16 cellular contexts compared by ENCODE assay signal in the genomic region with DNA sequence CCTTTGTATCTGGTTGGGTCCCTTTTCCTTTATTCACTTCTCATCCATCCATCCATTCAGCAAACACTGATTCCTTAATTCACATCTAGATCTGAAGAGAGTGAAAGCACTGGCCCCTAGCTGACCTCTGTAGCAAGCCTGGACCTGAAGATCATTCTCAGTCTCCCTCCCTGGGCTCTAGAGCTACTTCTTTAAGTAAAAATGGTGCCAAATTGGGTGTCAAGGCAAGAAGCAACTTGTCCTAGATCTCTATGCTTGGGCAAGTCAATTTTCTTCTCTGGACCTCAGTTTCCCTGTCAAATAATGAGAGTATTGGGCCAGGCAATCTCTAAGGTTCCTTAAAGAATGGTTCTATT. TPM values are rescaled to one million over a fixed set of nuclear protein-coding genes. Genes with fewer than 3 reads are reported as not detected.
A peak's percentile ranks its signal among the peaks of the same experiment; 100 is the strongest.
DNase-seq lines count a peak whose midpoint lies in the region; ATAC-seq and TF ChIP-seq lines count a peak whose summit lies in the region.
"Had no signal": no experiment of that assay in that cellular context is flagged by ENCODE, and none has a peak within 500 bp of the region (broad histone marks: within the 10 kb centered on the region; RNA-seq: fewer than 3 reads in every experiment).

No MANE protein-coding gene starts in this region.

- H3K4me3 ChIP-seq in lower lobe of right lung = no peak overlapping the region
- no peak overlapping the region for H3K4me3 ChIP-seq in thoracic aorta
- H3K4me3 ChIP-seq: HAP-1 had no signal

- DNase-seq in RWPE1 (ENCODE audit: low spot score) (no peak), lower lobe of right lung (no peak), thoracic aorta (ENCODE audit: low spot score) (no peak), SW 1271 (lab: John Stamatoyannopoulos, UW) (no peak), LoVo (ENCODE audit: low spot score) (no peak)
- DNase-seq: activated gamma-delta T cell treated with Interleukin-2 at 50 U/mL for 16 hours; head of caudate nucleus; KBM-7; left colon; OCI-M1; stimulated activated naive CD4-positive, alpha-beta T cell treated with Interleukin-2 at 50 U/mL for 16 hours had no signal

- H3K9me3 Mint-ChIP-seq in stimulated activated memory B cell treated with anti-CD40 and anti-IgM and Interleukin-4, amounts not matched to agents 10 μg/mL and 1 μg/mL and 100 μg/mL, for 72 hours = no peaks in the 10 kb centered on the region
- H3K9me3 Mint-ChIP-seq: neural crest cell had no signal

- no peak for TF ChIP-seq CTCF in RWPE1 (conservative IDR thresholded peaks at IDR 0.05; ENCODE audit: low read depth)
- no peak for TF ChIP-seq CTCF in lower lobe of right lung (IDR thresholded peaks at IDR 0.05)
- TF ChIP-seq CTCF in thoracic aorta (IDR thresholded peaks at IDR 0.05) = no peak

- no peaks in the 10 kb centered on the region for H3K36me3 Mint-ChIP-seq in stimulated activated memory B cell treated with anti-CD40 and anti-IgM and Interleukin-4, amounts not matched to agents 10 μg/mL and 1 μg/mL and 100 μg/mL, for 72 hours

- H3K27me3 ChIP-seq in lower lobe of right lung (ENCODE audit: low read depth) (no peaks in the 10 kb centered on the region), thoracic aorta (replicated peaks; ENCODE audit: insufficient read depth) (no peaks in the 10 kb centered on the region)

- H3K36me3 ChIP-seq in lower lobe of right lung (peaks cover 34% of the 10 kb centered on the region), thoracic aorta (peaks cover 10% of the 10 kb centered on the region)
- H3K36me3 ChIP-seq: HAP-1 had no signal

- no peak for ATAC-seq in lower lobe of right lung
- ATAC-seq in thoracic aorta (ENCODE audit: insufficient number of reproducible peaks, low FRiP score, low read depth) = no peak
- no peak for ATAC-seq in HG03095 (IDR thresholded peaks at IDR 0.05; ENCODE audit: unreplicated experiment)
- ATAC-seq in stimulated activated memory B cell treated with anti-CD40 and anti-IgM and Interleukin-4, amounts not matched to agents 10 μg/mL and 1 μg/mL and 100 μg/mL, for 72 hours = no peak
- ATAC-seq: left colon had no signal

- peaks cover 87% of the 10 kb centered on the region for H3K4me1 ChIP-seq in lower lobe of right lung
- H3K4me1 ChIP-seq in thoracic aorta (ENCODE audit: control insufficient read depth in 1 of 2, low read depth in 2 of 2) = peaks cover 50 to 62% of the 10 kb centered on the region in 2 donors
- H3K4me1 ChIP-seq: HAP-1 had no signal

- H3K4me3 Mint-ChIP-seq in stimulated activated memory B cell treated with anti-CD40 and anti-IgM and Interleukin-4, amounts not matched to agents 10 μg/mL and 1 μg/mL and 100 μg/mL, for 72 hours = no peak overlapping the region
- H3K4me3 Mint-ChIP-seq: neural crest cell had no signal

- intact Hi-C loops in lower lobe of right lung (cut with DNase I) = no loop called here

- peak overlapping the region; percentile 94 for H3K27ac ChIP-seq in RWPE1
- peak overlapping the region; percentile 10 for H3K27ac ChIP-seq in cingulate gyrus (ENCODE audit: low read depth, low read length)
- peak overlapping the region; percentile 82 for H3K27ac ChIP-seq in lower lobe of right lung
- H3K27ac ChIP-seq in thoracic aorta = peak overlapping the region; percentile 69 to 82

- POLR2A ChIA-PET in RWPE1 (lab: Yijun Ruan, JAX; ENCODE audit: low non-redundant PET) = interaction anchor here (0.9 kb wide), 1 partner anchor 11 kb away, joined by 3 read pairs; no protein-coding TSS in a partner anchor

- peaks cover 8% of the 10 kb centered on the region for H3K27me3 Mint-ChIP-seq in stimulated activated memory B cell treated with anti-CD40 and anti-IgM and Interleukin-4, amounts not matched to agents 10 μg/mL and 1 μg/mL and 100 μg/mL, for 72 hours

- no peak overlapping the region for H3K27ac Mint-ChIP-seq in stimulated activated memory B cell treated with anti-CD40 and anti-IgM and Interleukin-4, amounts not matched to agents 10 μg/mL and 1 μg/mL and 100 μg/mL, for 72 hours

- H3K4me1 Mint-ChIP-seq in stimulated activated memory B cell treated with anti-CD40 and anti-IgM and Interleukin-4, amounts not matched to agents 10 μg/mL and 1 μg/mL and 100 μg/mL, for 72 hours = no peaks in the 10 kb centered on the region
- H3K4me1 Mint-ChIP-seq: neural crest cell had no signal

- H3K9me3 ChIP-seq in lower lobe of right lung (no peaks in the 10 kb centered on the region), thoracic aorta (no peaks in the 10 kb centered on the region)
- H3K9me3 ChIP-seq: HAP-1 had no signal

- CTCF ChIA-PET in RWPE1 (lab: Yijun Ruan, JAX) = interaction anchor here (0.9 kb wide), 1 partner anchor 37 kb away, joined by 3 read pairs; no protein-coding TSS in a partner anchor

RNA-seq across cellular contexts. Expression of a gene that starts 36.1 kb away (rescaled TPM):
- total RNA-seq in lower lobe of right lung (83.9 TPM), thoracic aorta (10 to 100 TPM; 30.2 to 62.2 TPM)

Comparison
In these comparisons a context has a peak if more than half of its experiments do, and no peak if none do; other contexts are left out.
1. H3K27ac ChIP-seq: peak in every context shown above with its lines; median percentile 94 in RWPE1; 82 in lower lobe of right lung; 76 in thoracic aorta; 10 in cingulate gyrus.